In the genomic region with DNA sequence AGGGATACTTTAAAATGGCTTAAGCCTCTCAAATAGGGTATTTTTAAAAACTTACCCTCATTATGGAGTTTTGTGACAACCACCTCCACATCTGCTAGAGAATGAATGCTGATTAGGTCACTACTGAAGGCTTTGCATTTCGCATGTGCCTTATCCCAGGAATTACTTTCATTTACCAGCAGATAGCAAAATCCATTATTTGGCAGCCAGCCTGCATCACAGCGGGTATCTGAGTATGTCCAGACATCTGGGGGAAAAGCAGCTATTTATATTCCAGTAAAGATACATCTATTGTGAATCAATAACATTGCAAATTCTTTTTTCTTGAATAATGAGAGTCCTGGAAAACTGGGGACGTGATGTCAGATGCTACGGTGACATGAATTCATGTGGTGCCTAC, we compare ENCODE assay signal across 15 cellular contexts. TPM values are rescaled to one million over a fixed set of nuclear protein-coding genes. Genes with fewer than 3 reads are reported as not detected.
DNase-seq lines count a peak whose midpoint lies in the region; ATAC-seq and TF ChIP-seq lines count a peak whose summit lies in the region.
"Had no signal": no experiment of that assay in that cellular context is flagged by ENCODE, and none has a peak within 500 bp of the region (broad histone marks: within the 10 kb centered on the region; RNA-seq: fewer than 3 reads in every experiment).

No MANE protein-coding gene starts in this region.

- H3K9me3 ChIP-seq in BE2C, result no peaks in the 10 kb centered on the region
- H3K9me3 ChIP-seq: Peyer's patch had no signal

- H3K4me3 ChIP-seq in BE2C (ENCODE audit: low read depth, low read length) (peak overlapping the region; percentile 32), choroid plexus epithelial cell (ENCODE audit: low read depth, low read length) (no peak overlapping the region)
- H3K4me3 ChIP-seq: Peyer's patch had no signal

- H3K9me3 Mint-ChIP-seq in activated CD8-positive, alpha-beta T cell treated with anti-CD3 and anti-CD28 coated beads for 36 hours, result no peaks in the 10 kb centered on the region
- no peaks in the 10 kb centered on the region for H3K9me3 Mint-ChIP-seq in activated T-helper 17 cell treated with anti-CD3 and anti-CD28 coated beads, Interleukin-2, amount 50 U/mL, for 72 hours
- H3K9me3 Mint-ChIP-seq: CD4-positive, alpha-beta T cell; T-helper 1 cell treated with Interleukin-12 subunit alpha and Interleukin-12 subunit beta and Interleukin-4 antibody, amounts not matched to agents 30 μg/mL and 1 μg/mL, for 36 hours had no signal

- no peaks in the 10 kb centered on the region for H3K36me3 ChIP-seq in BE2C

- CTCF ChIA-PET in activated CD8-positive, alpha-beta T cell treated with anti-CD3 and anti-CD28 coated beads for 36 hours (lab: Charles Lee), result no interaction called here

- H3K4me1 Mint-ChIP-seq in activated CD8-positive, alpha-beta T cell treated with anti-CD3 and anti-CD28 coated beads for 36 hours (ENCODE audit: low read depth), result peaks cover 22% of the 10 kb centered on the region
- peaks cover 26% of the 10 kb centered on the region for H3K4me1 Mint-ChIP-seq in activated T-helper 17 cell treated with anti-CD3 and anti-CD28 coated beads, Interleukin-2, amount 50 U/mL, for 72 hours

- intact Hi-C loops in activated CD8-positive, alpha-beta T cell treated with anti-CD3 and anti-CD28 coated beads for 36 hours (cut with micrococcal nuclease), result no loop called here

- H3K27me3 Mint-ChIP-seq in activated CD8-positive, alpha-beta T cell treated with anti-CD3 and anti-CD28 coated beads for 36 hours, result no peaks in the 10 kb centered on the region
- no peaks in the 10 kb centered on the region for H3K27me3 Mint-ChIP-seq in activated T-helper 17 cell treated with anti-CD3 and anti-CD28 coated beads, Interleukin-2, amount 50 U/mL, for 72 hours
- H3K27me3 Mint-ChIP-seq: CD4-positive, alpha-beta T cell had no signal

- no peak for ATAC-seq in activated CD8-positive, alpha-beta T cell treated with anti-CD3 and anti-CD28 coated beads for 36 hours
- no peak for ATAC-seq in GM21360 (IDR thresholded peaks at IDR 0.05; ENCODE audit: unreplicated experiment)
- ATAC-seq in activated T-helper 17 cell treated with anti-CD3 and anti-CD28 coated beads, Interleukin-2, amount 50 U/mL, for 72 hours (replicated peaks), result no peak

- DNase-seq in BE2C (peak; percentile 53), NCI-H1092 (lab: John Stamatoyannopoulos, UW) (peak; percentile 5), NCI-H69 (lab: John Stamatoyannopoulos, UW) (peak; percentile 72), choroid plexus epithelial cell (ENCODE audit: low read depth) (peak; percentile 76), G401 (ENCODE audit: low spot score) (no peak)
- no peak for DNase-seq in activated CD8-positive, alpha-beta T cell treated with anti-CD3 and anti-CD28 coated beads for 36 hours
- DNase-seq: CD4-positive, alpha-beta T cell; GOT3; NCI-H1694 treated with DMSO at 0.1 percent for 48 hours; NCI-H510A treated with DMSO at 0.1 percent for 48 hours; Peyer's patch; Right ventricle myocardium superior had no signal

- no peak overlapping the region for H3K4me3 Mint-ChIP-seq in activated CD8-positive, alpha-beta T cell treated with anti-CD3 and anti-CD28 coated beads for 36 hours
- H3K4me3 Mint-ChIP-seq in activated T-helper 17 cell treated with anti-CD3 and anti-CD28 coated beads, Interleukin-2, amount 50 U/mL, for 72 hours, result no peak overlapping the region
- H3K4me3 Mint-ChIP-seq: CD4-positive, alpha-beta T cell; T-helper 1 cell treated with Interleukin-12 subunit alpha and Interleukin-12 subunit beta and Interleukin-4 antibody, amounts not matched to agents 30 μg/mL and 1 μg/mL, for 36 hours had no signal

- H3K36me3 Mint-ChIP-seq in activated CD8-positive, alpha-beta T cell treated with anti-CD3 and anti-CD28 coated beads for 36 hours (ENCODE audit: low read depth), result peaks cover 54% of the 10 kb centered on the region
- peaks cover 97% of the 10 kb centered on the region for H3K36me3 Mint-ChIP-seq in activated T-helper 17 cell treated with anti-CD3 and anti-CD28 coated beads, Interleukin-2, amount 50 U/mL, for 72 hours (ENCODE audit: low read depth)

- POLR2A ChIA-PET in activated CD8-positive, alpha-beta T cell treated with anti-CD3 and anti-CD28 coated beads for 36 hours (lab: Charles Lee), result no interaction called here

- H3K27ac Mint-ChIP-seq in activated CD8-positive, alpha-beta T cell treated with anti-CD3 and anti-CD28 coated beads for 36 hours, result no peak overlapping the region
- H3K27ac Mint-ChIP-seq in activated T-helper 17 cell treated with anti-CD3 and anti-CD28 coated beads, Interleukin-2, amount 50 U/mL, for 72 hours, result no peak overlapping the region
- H3K27ac Mint-ChIP-seq: CD4-positive, alpha-beta T cell; T-helper 1 cell treated with Interleukin-12 subunit alpha and Interleukin-12 subunit beta and Interleukin-4 antibody, amounts not matched to agents 30 μg/mL and 1 μg/mL, for 36 hours had no signal

- H3K4me1 ChIP-seq in BE2C, result peaks cover 6% of the 10 kb centered on the region
- H3K4me1 ChIP-seq: Peyer's patch had no signal

- no peaks in the 10 kb centered on the region for H3K27me3 ChIP-seq in BE2C
- H3K27me3 ChIP-seq: Peyer's patch had no signal

- TF ChIP-seq CTCF in BE2C (IDR thresholded peaks at IDR 0.05; ENCODE audit: low read depth, low read length) (no peak), choroid plexus epithelial cell (conservative IDR thresholded peaks at IDR 0.05; ENCODE audit: low read depth, low read length) (no peak)
- TF ChIP-seq CTCF in activated CD8-positive, alpha-beta T cell treated with anti-CD3 and anti-CD28 coated beads for 36 hours (IDR thresholded peaks at IDR 0.05), result no peak

- in situ Hi-C loops in G401 (cut with HindIII; ENCODE audit: low sequenced_read_pairs), result no loop called here

RNA-seq across cellular contexts. Expression of gene LY75, which starts 22.5 kb away (rescaled TPM):
- polyA plus RNA-seq in BE2C (2012; ENCODE audit: insufficient read depth, insufficient read length, low read depth), result not detected
- total RNA-seq in activated CD8-positive, alpha-beta T cell treated with anti-CD3 and anti-CD28 coated beads for 36 hours, result 10 to 100 TPM; 33.1 to 33.6 TPM
- total RNA-seq in G401 (2014; rRNA removed; shearing (Covaris generic)), result not detected in 2 replicates
- total RNA-seq in activated T-helper 17 cell treated with anti-CD3 and anti-CD28 coated beads, Interleukin-2, amount 50 U/mL, for 72 hours, result 10 to 100 TPM; 31.3 to 32.2 TPM

Comparison
In these comparisons a context has a peak if more than half of its experiments do, and no peak if none do; other contexts are left out.
1. DNase-seq: peak in BE2C (single experiment), NCI-H1092 (single experiment), NCI-H69 (single experiment) and choroid plexus epithelial cell (single experiment); none in activated CD8-positive, alpha-beta T cell treated with anti-CD3 and anti-CD28 coated beads for 36 hours (single experiment) and G401 (single experiment).
2. RNA of gene LY75, which starts 22.5 kb away (total RNA-seq): 33.1 to 33.6 TPM in activated CD8-positive, alpha-beta T cell treated with anti-CD3 and anti-CD28 coated beads for 36 hours and 31.3 to 32.2 TPM in activated T-helper 17 cell treated with anti-CD3 and anti-CD28 coated beads, Interleukin-2, amount 50 U/mL, for 72 hours; not detected in G401; every median in the first group is over 10 times any median in the second.